Comparison of ENCODE assay signal across 8 cellular contexts in genomic region chr7:73737491-73738219, GRCh38. TPM values are rescaled to one million over a fixed set of nuclear protein-coding genes. Genes with fewer than 3 reads are reported as not detected.
DNase-seq lines count a peak whose midpoint lies in the region; ATAC-seq and TF ChIP-seq lines count a peak whose summit lies in the region.

No MANE protein-coding gene starts in this region.

- no TSS peak for BruUV-seq in MCF 10A (replicated peaks; lab: Mats Ljungman, UMichigan)

- H3K4me1 Mint-ChIP-seq in stimulated activated naive CD8-positive, alpha-beta T cell treated with anti-CD3 and anti-CD28 coated beads, Interleukin-15, Interleukin-2, amounts not matched to agents 100 ng/mL and 50 ng/mL, for 24 hours (ENCODE audit: low read depth) = peaks cover 10% of the 10 kb centered on the region
- H3K4me1 Mint-ChIP-seq in MCF 10A (ENCODE audit: insufficient read depth, unreplicated experiment) = peaks cover 14% of the 10 kb centered on the region

- no peaks in the 10 kb centered on the region for H3K27me3 Mint-ChIP-seq in stimulated activated naive CD8-positive, alpha-beta T cell treated with anti-CD3 and anti-CD28 coated beads, Interleukin-15, Interleukin-2, amounts not matched to agents 100 ng/mL and 50 ng/mL, for 24 hours
- no peaks in the 10 kb centered on the region for H3K27me3 Mint-ChIP-seq in MCF 10A (ENCODE audit: insufficient read depth, unreplicated experiment)

- H3K27me3 ChIP-seq in mononuclear cell (ENCODE audit: insufficient read depth, low read length) = no peaks in the 10 kb centered on the region
- H3K27me3 ChIP-seq in vagina = no peaks in the 10 kb centered on the region

- no peak for TF ChIP-seq POLR2A in vagina (IDR thresholded peaks at IDR 0.05)

- no peak for DNase-seq in stimulated activated naive CD8-positive, alpha-beta T cell treated with anti-CD3 and anti-CD28 coated beads, Interleukin-15, Interleukin-2, amounts not matched to agents 100 U/mL and 50 U/mL, for 24 hours
- DNase-seq in MCF 10A (ENCODE audit: unreplicated experiment) (no peak), vagina (ENCODE audit: extremely low spot score in 2 of 2) (no peak), GOT3 (lab: John Stamatoyannopoulos, UW) (no peak), medulla oblongata (ENCODE audit: extremely low spot score) (no peak)
- DNase-seq in activated CD8-positive, alpha-beta memory T cell treated with anti-CD3 and anti-CD28 coated beads for 24 hours = no peak

- POLR2A ChIA-PET in MCF 10A (lab: Yijun Ruan, JAX) = interaction anchor here (0.6 to 3.0 kb wide), 15 partner anchors 18 to 1993 kb away, joined by 3 to 28 read pairs (median 5); partner anchors contain the start of genes BAZ1B, METTL27, STX1A and TBL2

- CTCF ChIA-PET in MCF 10A (lab: Yijun Ruan, JAX) = interaction anchor here (0.6 to 10.0 kb wide), 7 partner anchors 12 to 761 kb away, joined by 3 to 67 read pairs (median 5); no protein-coding TSS in a partner anchor

- no peaks in the 10 kb centered on the region for H3K9me3 ChIP-seq in mononuclear cell (ENCODE audit: low read depth, low read length)
- H3K9me3 ChIP-seq in vagina = no peaks in the 10 kb centered on the region

- H3K27ac ChIP-seq in vagina = peak overlapping the region; percentile 93

- TF ChIP-seq CTCF in MCF 10A (IDR thresholded peaks at IDR 0.05; ENCODE audit: unreplicated experiment) = no peak
- TF ChIP-seq CTCF in vagina (IDR thresholded peaks at IDR 0.05) = peak in 1 of 3 experiments; percentile 6

- H3K4me1 ChIP-seq in mononuclear cell (ENCODE audit: insufficient read depth, low read length) (peaks cover 21% of the 10 kb centered on the region), vagina (peaks cover 17% of the 10 kb centered on the region)

- peak overlapping the region; percentile 72 for H3K4me3 ChIP-seq in mononuclear cell (ENCODE audit: low read length)
- peak overlapping the region; percentile 65 for H3K4me3 ChIP-seq in vagina

- H3K9me3 Mint-ChIP-seq in stimulated activated naive CD8-positive, alpha-beta T cell treated with anti-CD3 and anti-CD28 coated beads, Interleukin-15, Interleukin-2, amounts not matched to agents 100 ng/mL and 50 ng/mL, for 24 hours = no peaks in the 10 kb centered on the region
- no peaks in the 10 kb centered on the region for H3K9me3 Mint-ChIP-seq in MCF 10A (ENCODE audit: unreplicated experiment)

- H3K27ac Mint-ChIP-seq in stimulated activated naive CD8-positive, alpha-beta T cell treated with anti-CD3 and anti-CD28 coated beads, Interleukin-15, Interleukin-2, amounts not matched to agents 100 ng/mL and 50 ng/mL, for 24 hours = peak overlapping the region; percentile 93
- peak overlapping the region; percentile 76 for H3K27ac Mint-ChIP-seq in MCF 10A (ENCODE audit: low read depth, unreplicated experiment)

- peaks cover 0 to 16% of the 10 kb centered on the region in 2 donors for H3K36me3 ChIP-seq in vagina

- ATAC-seq in stimulated activated naive CD8-positive, alpha-beta T cell treated with anti-CD3 and anti-CD28 coated beads, Interleukin-15, Interleukin-2, amounts not matched to agents 100 U/mL and 50 U/mL, for 24 hours = no peak

- peak overlapping the region; percentile 90 for H3K4me3 Mint-ChIP-seq in stimulated activated naive CD8-positive, alpha-beta T cell treated with anti-CD3 and anti-CD28 coated beads, Interleukin-15, Interleukin-2, amounts not matched to agents 100 ng/mL and 50 ng/mL, for 24 hours
- peak overlapping the region; percentile 91 for H3K4me3 Mint-ChIP-seq in MCF 10A (ENCODE audit: unreplicated experiment)

- H3K36me3 Mint-ChIP-seq in stimulated activated naive CD8-positive, alpha-beta T cell treated with anti-CD3 and anti-CD28 coated beads, Interleukin-15, Interleukin-2, amounts not matched to agents 100 ng/mL and 50 ng/mL, for 24 hours (ENCODE audit: low read depth) = peaks cover 7% of the 10 kb centered on the region
- peaks cover 20% of the 10 kb centered on the region for H3K36me3 Mint-ChIP-seq in MCF 10A (ENCODE audit: insufficient read depth, unreplicated experiment)

- intact Hi-C loops in MCF 10A (cut with micrococcal nuclease) = loop anchor here (1.0 kb wide), 1 partner anchor 114 kb away; no protein-coding TSS in a partner anchor
- intact Hi-C loops in vagina (cut with DNase I) = no loop called here

RNA-seq across cellular contexts. Expression of gene ABHD11, which starts 0.9 kb away (rescaled TPM):
- total RNA-seq in MCF 10A (2022) = 15.3 and 18.9 TPM in 2 replicates
- total RNA-seq in mononuclear cell = 5.6 TPM
- total RNA-seq in vagina = 23.8 TPM

RNA-seq across cellular contexts. Expression of gene STX1A, which starts 18.2 kb away (rescaled TPM):
- total RNA-seq in MCF 10A (2022) (21.9 and 24.2 TPM in 2 replicates), mononuclear cell (18.6 TPM), vagina (17.2 TPM)

RNA-seq across cellular contexts. Expression of gene CLDN3, which starts 32.4 kb away (rescaled TPM):
- total RNA-seq in MCF 10A (2022) (not detected in 2 replicates), mononuclear cell (not detected), vagina (not detected)

RNA-seq across cellular contexts. Expression of gene BUD23, which starts 54.3 kb away (rescaled TPM):
- total RNA-seq in MCF 10A (2022) = 71.5 and 81.9 TPM in 2 replicates
- total RNA-seq in mononuclear cell = 31.7 TPM
- total RNA-seq in vagina = 49.8 TPM

RNA-seq across cellular contexts. Expression of gene DNAJC30, which starts 54.4 kb away (rescaled TPM):
- total RNA-seq in MCF 10A (2022) (11.0 and 11.4 TPM in 2 replicates), mononuclear cell (1.9 TPM), vagina (7.1 TPM)
